In genomic region chr9:71783120-71783523, GRCh38 we compare ENCODE assay signal across 9 cellular contexts. TPM values are rescaled to one million over a fixed set of nuclear protein-coding genes. Genes with fewer than 3 reads are reported as not detected.
A peak's percentile ranks its signal among the peaks of the same experiment; 100 is the strongest.
DNase-seq lines count a peak whose midpoint lies in the region; ATAC-seq lines count a peak whose summit lies in the region.
"Had no signal": no experiment of that assay in that cellular context is flagged by ENCODE, and none has a peak within 500 bp of the region (broad histone marks: within the 10 kb centered on the region; RNA-seq: fewer than 3 reads in every experiment).

No MANE protein-coding gene starts in this region.

- H3K4me1 Mint-ChIP-seq in naive B cell: peaks cover 29 to 54% (median 49%) of the 10 kb centered on the region in 3 donors

- H3K36me3 ChIP-seq in aorta (ENCODE audit: control insufficient read depth in 1 of 2, insufficient read depth in 2 of 2, low read length in 1 of 2): no peaks in the 10 kb centered on the region

- peak overlapping the region; percentile 94 to 99 (median 96) for H3K27ac Mint-ChIP-seq in naive B cell

- H3K4me3 Mint-ChIP-seq in naive B cell: peak overlapping the region; percentile 9 to 85 (median 64)
- H3K4me3 Mint-ChIP-seq: neural crest cell had no signal

- ATAC-seq in GM18519 (IDR thresholded peaks at IDR 0.05; ENCODE audit: low FRiP score, unreplicated experiment) (peak; percentile 91), HG02763 (IDR thresholded peaks at IDR 0.05; ENCODE audit: unreplicated experiment) (peak; percentile 82), naive B cell (ENCODE audit: low read depth in 2 of 2) (peak; percentile 94 to 96), aorta (ENCODE audit: low FRiP score) (peak; percentile 41)

- 64 to 68% methylated on average over 9 of the region's 9 CpGs for WGBS in aorta, 2 donors

- H3K36me3 Mint-ChIP-seq in naive B cell: peaks cover 0 to 3% of the 10 kb centered on the region in 2 donors

- H3K9me3 ChIP-seq in aorta (ENCODE audit: control insufficient read depth, low read length): no peaks in the 10 kb centered on the region

- intact Hi-C loops in aorta (cut with DNase I): no loop called here

- no peaks in the 10 kb centered on the region for H3K4me1 ChIP-seq in aorta (ENCODE audit: control insufficient read depth in 1 of 2, insufficient read depth in 2 of 2, low read length in 2 of 2)

- no peak overlapping the region for H3K4me3 ChIP-seq in aorta (ENCODE audit: low read length in 2 of 2)

- no peaks in the 10 kb centered on the region for H3K27me3 Mint-ChIP-seq in naive B cell

- H3K27me3 ChIP-seq in aorta (ENCODE audit: control insufficient read depth in 1 of 2, insufficient read depth in 2 of 2, low read length in 1 of 2): no peaks in the 10 kb centered on the region

- H3K27ac ChIP-seq in aorta (ENCODE audit: low read depth in 1 of 2, low read length in 2 of 2): no peak overlapping the region

- peaks cover 0 to 3% (median 0%) of the 10 kb centered on the region in 7 donors for H3K9me3 Mint-ChIP-seq in naive B cell
- H3K9me3 Mint-ChIP-seq: neural crest cell had no signal

- DNase-seq in RKO (ENCODE audit: low spot score) (peak; percentile 78), activated gamma-delta T cell treated with Interleukin-2 at 50 U/mL for 16 hours (peak; percentile 81), naive B cell (peak; percentile 81), aorta (peak in 1 of 2 donors; percentile 61), DMS79 treated with DMSO at 0.1 percent for 48 hours (lab: John Stamatoyannopoulos, UW) (no peak), amniotic stem cell (lab: John Stamatoyannopoulos, UW) (no peak)

RNA-seq across cellular contexts. Expression of gene CEMIP2, which starts 14.8 kb away (rescaled TPM):
- polyA plus RNA-seq in naive B cell (ENCODE audit: low read depth in 6 of 6) (10 to 100 TPM; 28.7 to 51.7 (median 41.8) TPM), aorta (1 to 10 TPM; 5.4 to 8.4 TPM)
- total RNA-seq in aorta: 100 to 1,000 TPM; 101 to 122 TPM

Comparison
In these comparisons a context has a peak if more than half of its experiments do, and no peak if none do; other contexts are left out.
1. ATAC-seq: peak in every context shown above with its lines; median percentile 95 in naive B cell; 91 in GM18519; 82 in HG02763; 41 in aorta.
2. DNase-seq: peak in RKO (single experiment), activated gamma-delta T cell treated with Interleukin-2 at 50 U/mL for 16 hours (single experiment) and naive B cell (single experiment); none in DMS79 treated with DMSO at 0.1 percent for 48 hours (single experiment) and amniotic stem cell (single experiment).